ENCODE assay signal across 22 cellular contexts in the genomic region with DNA sequence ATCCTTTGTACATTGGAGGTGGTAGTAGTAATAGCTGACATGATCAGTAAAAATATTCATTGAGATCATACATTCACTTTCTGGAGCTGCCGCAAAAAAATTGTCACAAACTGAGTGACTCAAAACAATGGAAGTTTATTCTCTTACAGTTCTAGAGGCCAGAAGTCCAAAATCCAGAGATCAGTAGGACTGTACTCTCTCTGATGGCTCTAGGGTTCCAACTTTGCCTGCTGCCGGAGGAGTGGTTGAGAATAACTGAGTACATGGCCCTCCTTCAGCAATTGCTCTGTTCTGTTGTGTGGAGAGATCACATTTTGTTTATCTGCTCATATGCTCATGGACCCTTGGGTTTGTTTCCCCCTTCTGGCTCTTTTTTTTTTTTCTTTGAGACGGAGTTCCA.
"Had no signal": no experiment of that assay in that cellular context is flagged by ENCODE, and none has a peak within 500 bp of the region (broad histone marks: within the 10 kb centered on the region; RNA-seq: fewer than 3 reads in every experiment).

No MANE protein-coding gene starts in this region.

- ATAC-seq: gastrocnemius medialis, heart right ventricle, left cardiac atrium, lower lobe of right lung, mucosa of descending colon had no signal

- H3K27ac ChIP-seq: coronary artery, dorsolateral prefrontal cortex, esophagus squamous epithelium, gastrocnemius medialis, heart right ventricle, left ventricle myocardium inferior, lower lobe of right lung had no signal

- H3K27me3 ChIP-seq: dorsolateral prefrontal cortex, esophagus squamous epithelium, gastrocnemius medialis, heart right ventricle had no signal

- FAIRE-seq: colon, endothelial cell of umbilical vein, islet of Langerhans, keratinocyte had no signal

- H3K4me1 ChIP-seq: esophagus squamous epithelium, gastrocnemius medialis, heart right ventricle, left ventricle myocardium inferior, lower lobe of right lung had no signal

- H3K4me3 ChIP-seq: coronary artery, dorsolateral prefrontal cortex, esophagus squamous epithelium, gastrocnemius medialis, heart right ventricle, left ventricle myocardium inferior, lower lobe of right lung, mucosa of descending colon had no signal

- DNase-seq: dermis blood vessel endothelial cell; dorsolateral prefrontal cortex; effector CD4-positive, alpha-beta T cell; effector memory CD4-positive, alpha-beta T cell; esophagus squamous epithelium; foreskin fibroblast; foreskin melanocyte; gastrocnemius medialis; glutamatergic neuron; head of caudate nucleus; heart right ventricle; hippocampal formation; left cardiac atrium; left ventricle myocardium inferior; lower lobe of right lung; mesenchymal stem cell; mucosa of descending colon had no signal

- H3K36me3 ChIP-seq: esophagus squamous epithelium, gastrocnemius medialis, left ventricle myocardium inferior, lower lobe of right lung had no signal

- H3K9me3 ChIP-seq: esophagus squamous epithelium, gastrocnemius medialis, heart right ventricle, left ventricle myocardium inferior, lower lobe of right lung, mucosa of descending colon had no signal
